Comparison of ENCODE assay signal across 1 cellular context in genomic region chr6:136290406-136291010, GRCh38.
TF ChIP-seq lines count a peak whose summit lies in the region.

No MANE protein-coding gene starts in this region.

TF ChIP-seq in HepG2, 621 proteins besides CTCF, POLR2A, EP300 and RAD21 (continued from another document and continues in another):
- TF ChIP-seq ZNF841 (CRISPR knock-in tag; IDR thresholded peaks at IDR 0.05; ENCODE audit: borderline replicate concordance) (peak; percentile 59; the same call in 1 of the 2 replicates), AHDC1 (CRISPR knock-in tag; IDR thresholded peaks at IDR 0.05; ENCODE audit: borderline replicate concordance) (peak; percentile 47), CREM (IDR thresholded peaks at IDR 0.05) (no peak), CREM (CRISPR knock-in tag; IDR thresholded peaks at IDR 0.05) (no peak), MEIS2 (CRISPR knock-in tag; IDR thresholded peaks at IDR 0.05) (0 out of 2 replicates have a peak, but pooled peaks have one; percentile 18), DNMT1 (CRISPR knock-in tag; IDR thresholded peaks at IDR 0.05) (no peak), MXD1 (CRISPR knock-in tag; IDR thresholded peaks at IDR 0.05) (0 out of 2 replicates have a peak, but pooled peaks have one; percentile 64), ZBTB43 (CRISPR knock-in tag; conservative IDR thresholded peaks at IDR 0.05) (peak; percentile 62; the same call in 1 of the 2 replicates), MAF1 (CRISPR knock-in tag; IDR thresholded peaks at IDR 0.05; ENCODE audit: borderline replicate concordance) (0 out of 2 replicates have a peak, but pooled peaks have one; percentile 6), ZNF775 (CRISPR knock-in tag; IDR thresholded peaks at IDR 0.05; ENCODE audit: borderline replicate concordance) (0 out of 2 replicates have a peak, but pooled peaks have one; percentile 50), ZSCAN29 (CRISPR knock-in tag; conservative IDR thresholded peaks at IDR 0.05) (no peak), ZBTB38 (CRISPR knock-in tag; IDR thresholded peaks at IDR 0.05) (no peak), ZNF549 (CRISPR knock-in tag; IDR thresholded peaks at IDR 0.05) (peak; percentile 66; the same call in 1 of the 2 replicates), ZNF83 (CRISPR knock-in tag; IDR thresholded peaks at IDR 0.05; ENCODE audit: borderline replicate concordance) (no peak), KDM2A (CRISPR knock-in tag; IDR thresholded peaks at IDR 0.05; ENCODE audit: borderline replicate concordance, low read depth) (no peak), ELF1 (CRISPR knock-in tag; IDR thresholded peaks at IDR 0.05) (no peak), ZNF629 (CRISPR knock-in tag; conservative IDR thresholded peaks at IDR 0.05) (no peak), ZNF180 (CRISPR knock-in tag; IDR thresholded peaks at IDR 0.05; ENCODE audit: borderline replicate concordance, low read depth) (no peak), ZC3H4 (CRISPR knock-in tag; IDR thresholded peaks at IDR 0.05; ENCODE audit: borderline replicate concordance) (peak; percentile 74; the same call in 1 of the 2 replicates), HIVEP1 (CRISPR knock-in tag; IDR thresholded peaks at IDR 0.05) (no peak), MTF1 (CRISPR knock-in tag; IDR thresholded peaks at IDR 0.05) (0 out of 2 replicates have a peak, but pooled peaks have one; percentile 65), DRAP1 (CRISPR knock-in tag; IDR thresholded peaks at IDR 0.05) (no peak), NKX3-1 (CRISPR knock-in tag; IDR thresholded peaks at IDR 0.05) (peak; percentile 67; the same call in 1 of the 2 replicates), SMAD3 (CRISPR knock-in tag; IDR thresholded peaks at IDR 0.05) (no peak; the same call in 1 of the 2 replicates), ZSCAN25 (CRISPR knock-in tag; IDR thresholded peaks at IDR 0.05) (no peak), ZNF788 (CRISPR knock-in tag; IDR thresholded peaks at IDR 0.05; ENCODE audit: borderline replicate concordance) (0 out of 2 replicates have a peak, but pooled peaks have one; percentile 13), ZNF607 (CRISPR knock-in tag; IDR thresholded peaks at IDR 0.05; ENCODE audit: borderline replicate concordance) (peak; percentile 62; the same call in 1 of the 2 replicates), SAP130 (CRISPR knock-in tag; IDR thresholded peaks at IDR 0.05; ENCODE audit: low read depth) (peak; percentile 16; the same call in 1 of the 2 replicates), POLR2AphosphoS5 (IDR thresholded peaks at IDR 0.05; ENCODE audit: low read depth, low read length) (peak; percentile 20; the same call in 1 of the 2 replicates), KIAA2018 (CRISPR knock-in tag; IDR thresholded peaks at IDR 0.05; ENCODE audit: borderline replicate concordance) (no peak), ZFP36L1 (CRISPR knock-in tag; IDR thresholded peaks at IDR 0.05) (no peak), FOXC1 (CRISPR knock-in tag; IDR thresholded peaks at IDR 0.05; ENCODE audit: borderline replicate concordance) (0 out of 2 replicates have a peak, but pooled peaks have one; percentile 30), BHLHE40 (IDR thresholded peaks at IDR 0.05; ENCODE audit: low read length) (peak; percentile 61; the same call in 1 of the 2 replicates), NAIF1 (CRISPR knock-in tag; IDR thresholded peaks at IDR 0.05; ENCODE audit: borderline replicate concordance) (peak; percentile 15; the same call in 1 of the 2 replicates), GABPB1 (CRISPR knock-in tag; IDR thresholded peaks at IDR 0.05) (no peak), TBP (CRISPR knock-in tag; IDR thresholded peaks at IDR 0.05) (0 out of 2 replicates have a peak, but pooled peaks have one; percentile 15), RXRA (CRISPR knock-in tag; IDR thresholded peaks at IDR 0.05) (no peak), MLLT10 (CRISPR knock-in tag; IDR thresholded peaks at IDR 0.05) (0 out of 2 replicates have a peak, but pooled peaks have one; percentile 43), ZNF20 (CRISPR knock-in tag; IDR thresholded peaks at IDR 0.05) (no peak), ZFP90 (CRISPR knock-in tag; IDR thresholded peaks at IDR 0.05; ENCODE audit: borderline replicate concordance) (peak; percentile 50; the same call in 1 of the 2 replicates), DZIP1 (CRISPR knock-in tag; IDR thresholded peaks at IDR 0.05) (peak; percentile 71; the same call in 1 of the 2 replicates)
- TF ChIP-seq, protein P1, sequence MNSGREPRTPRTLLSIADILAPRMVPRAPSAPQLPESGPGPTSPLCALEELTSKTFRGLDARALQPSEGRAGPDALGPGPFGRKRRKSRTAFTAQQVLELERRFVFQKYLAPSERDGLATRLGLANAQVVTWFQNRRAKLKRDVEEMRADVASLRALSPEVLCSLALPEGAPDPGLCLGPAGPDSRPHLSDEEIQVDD (CRISPR knock-in tag; IDR thresholded peaks at IDR 0.05; ENCODE audit: borderline replicate concordance): 0 out of 2 replicates have a peak, but pooled peaks have one; percentile 40
- TF ChIP-seq, protein P2, sequence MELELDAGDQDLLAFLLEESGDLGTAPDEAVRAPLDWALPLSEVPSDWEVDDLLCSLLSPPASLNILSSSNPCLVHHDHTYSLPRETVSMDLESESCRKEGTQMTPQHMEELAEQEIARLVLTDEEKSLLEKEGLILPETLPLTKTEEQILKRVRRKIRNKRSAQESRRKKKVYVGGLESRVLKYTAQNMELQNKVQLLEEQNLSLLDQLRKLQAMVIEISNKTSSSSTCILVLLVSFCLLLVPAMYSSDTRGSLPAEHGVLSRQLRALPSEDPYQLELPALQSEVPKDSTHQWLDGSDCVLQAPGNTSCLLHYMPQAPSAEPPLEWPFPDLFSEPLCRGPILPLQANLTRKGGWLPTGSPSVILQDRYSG (CRISPR knock-in tag; IDR thresholded peaks at IDR 0.05): peak; percentile 93; the same call in 1 of the 2 replicates
